12 cellular contexts compared by ENCODE assay signal in genomic region chr10:33487014-33487776, GRCh38.
DNase-seq lines count a peak whose midpoint lies in the region; ATAC-seq, FAIRE-seq and TF ChIP-seq lines count a peak whose summit lies in the region.
"Had no signal": no experiment of that assay in that cellular context is flagged by ENCODE, and none has a peak within 500 bp of the region (broad histone marks: within the 10 kb centered on the region; RNA-seq: fewer than 3 reads in every experiment).

No MANE protein-coding gene starts in this region.

- no TSS peak for BruUV-seq in endothelial cell of umbilical vein (replicated peaks; lab: Mats Ljungman, UMichigan)

- POLR2A ChIA-PET in activated CD4-positive, alpha-beta T cell treated with anti-CD3 and anti-CD28 coated beads, Interleukin-2, amount 10 ng/mL, durations not matched to agents 7 days and 5 days (lab: Charles Lee) = no interaction called here
- POLR2A ChIA-PET in endothelial cell of umbilical vein (lab: Charles Lee) = no interaction called here

- peak overlapping the region; percentile 81 for H3K27ac Mint-ChIP-seq in activated CD4-positive, alpha-beta T cell treated with anti-CD3 and anti-CD28 coated beads, Interleukin-2, amount 10 ng/mL, durations not matched to agents 7 days and 5 days
- no peak overlapping the region for H3K27ac Mint-ChIP-seq in GM23338
- H3K27ac Mint-ChIP-seq: dendritic cell treated with granulocyte-macrophage colony-stimulating factor and Interleukin-4, amounts not matched to agents 40 ng/mL and 50 ng/mL, for 4 days had no signal

- H3K4me2 ChIP-seq in endothelial cell of umbilical vein (ENCODE audit: insufficient read depth, low read length) = no peak overlapping the region
- no peak overlapping the region for H3K4me2 ChIP-seq in GM23338

- DNase-seq in activated CD4-positive, alpha-beta T cell treated with anti-CD3 and anti-CD28 coated beads, Interleukin-2, amount 10 ng/mL, durations not matched to agents 7 days and 5 days = no peak
- no peak for DNase-seq in activated CD4-positive, alpha-beta T cell treated with anti-CD3 and anti-CD28 coated beads for 1 hour
- DNase-seq in NOMO-1 (lab: John Stamatoyannopoulos, UW; ENCODE audit: unreplicated experiment in 2 of 2) (peak; percentile 17 to 24), endothelial cell of umbilical vein (ENCODE audit: low read depth, low spot score) (no peak), small intestine (peak; percentile 34), GM23338 (ENCODE audit: low spot score) (no peak), NCI-H2081 treated with DMSO at 0.1 percent for 48 hours (lab: John Stamatoyannopoulos, UW) (no peak)
- DNase-seq: activated CD4-positive, alpha-beta T cell treated with anti-CD3 and anti-CD28 coated beads, Interleukin-2, amount 50 U/mL, for 48 hours; left ventricle myocardium superior; NCI-H510A treated with DMSO at 0.1 percent for 48 hours had no signal

- ATAC-seq in GM23338 (no peak), HG02938 (IDR thresholded peaks at IDR 0.05; ENCODE audit: unreplicated experiment) (no peak)
- ATAC-seq: left ventricle myocardium superior had no signal

- H3K4me3 Mint-ChIP-seq in activated CD4-positive, alpha-beta T cell treated with anti-CD3 and anti-CD28 coated beads, Interleukin-2, amount 10 ng/mL, durations not matched to agents 7 days and 5 days = no peak overlapping the region
- no peak overlapping the region for H3K4me3 Mint-ChIP-seq in GM23338
- H3K4me3 Mint-ChIP-seq: dendritic cell treated with granulocyte-macrophage colony-stimulating factor and Interleukin-4, amounts not matched to agents 40 ng/mL and 50 ng/mL, for 4 days had no signal

- CTCF ChIA-PET in activated CD4-positive, alpha-beta T cell treated with anti-CD3 and anti-CD28 coated beads, Interleukin-2, amount 10 ng/mL, durations not matched to agents 7 days and 5 days (lab: Charles Lee) = interaction anchor here (0.9 kb wide), 1 partner anchor 25 kb away, joined by 4 read pairs; no protein-coding TSS in a partner anchor
- CTCF ChIA-PET in endothelial cell of umbilical vein (lab: Charles Lee) = interaction anchor here (0.8 to 0.9 kb wide), 2 partner anchors 150 to 152 kb away, joined by 3 to 4 read pairs; no protein-coding TSS in a partner anchor

- no peaks in the 10 kb centered on the region for H3K9me1 ChIP-seq in endothelial cell of umbilical vein (replicated peaks; ENCODE audit: control insufficient read depth, extremely low read depth, insufficient read depth, low read length)

- H3K27ac ChIP-seq in endothelial cell of umbilical vein (ENCODE audit: insufficient read depth, low read depth, low read length) (no peak overlapping the region), small intestine (ENCODE audit: low read depth in 1 of 2, low read length in 1 of 2) (no peak overlapping the region), GM23338 (ENCODE audit: low read depth) (no peak overlapping the region)

- H3K36me3 ChIP-seq in endothelial cell of umbilical vein (ENCODE audit: control insufficient read depth in 2 of 2, extremely low read depth in 1 of 2, insufficient read depth in 2 of 2, low read length in 2 of 2) (no peaks in the 10 kb centered on the region), small intestine (ENCODE audit: control insufficient read depth in 2 of 2, insufficient read depth in 2 of 2, low read length in 2 of 2) (no peaks in the 10 kb centered on the region), GM23338 (ENCODE audit: insufficient read depth) (no peaks in the 10 kb centered on the region)

- H3K4me3 ChIP-seq in endothelial cell of umbilical vein (replicated peaks in 1 of 3; ENCODE audit: insufficient read depth in 1 of 3, low read depth in 1 of 3, low read length in 3 of 3) = no peak overlapping the region
- no peak overlapping the region for H3K4me3 ChIP-seq in small intestine (ENCODE audit: low read depth in 1 of 2, low read length in 2 of 2)
- no peak overlapping the region for H3K4me3 ChIP-seq in GM23338

- no peak for TF ChIP-seq POLR2A in endothelial cell of umbilical vein (IDR thresholded peaks at IDR 0.05; ENCODE audit: low read depth, low read length)

- H3K36me3 Mint-ChIP-seq in activated CD4-positive, alpha-beta T cell treated with anti-CD3 and anti-CD28 coated beads, Interleukin-2, amount 10 ng/mL, durations not matched to agents 7 days and 5 days (ENCODE audit: low read depth) = no peaks in the 10 kb centered on the region
- H3K36me3 Mint-ChIP-seq in GM23338 (ENCODE audit: low read depth) = no peaks in the 10 kb centered on the region

- H3K27me3 ChIP-seq in endothelial cell of umbilical vein (ENCODE audit: control insufficient read depth in 2 of 2, insufficient read depth in 2 of 2, low read length in 2 of 2) (peaks cover 0 to 8% of the 10 kb centered on the region in 2 experiments), small intestine (ENCODE audit: control insufficient read depth in 2 of 2, insufficient read depth in 2 of 2, low read length in 2 of 2) (no peaks in the 10 kb centered on the region), GM23338 (ENCODE audit: insufficient read depth) (no peaks in the 10 kb centered on the region)

- H3K79me2 ChIP-seq in endothelial cell of umbilical vein (ENCODE audit: control insufficient read depth, insufficient read depth, low read length) = no peaks in the 10 kb centered on the region
- H3K79me2 ChIP-seq in GM23338 (replicated peaks; ENCODE audit: insufficient read depth) = no peaks in the 10 kb centered on the region

- dilution Hi-C loops in endothelial cell of umbilical vein (cut with MboI; ENCODE audit: extremely low pct_ligation_motif_present, low sequenced_read_pairs) = no loop called here

- H4K20me1 ChIP-seq in endothelial cell of umbilical vein (replicated peaks; ENCODE audit: control insufficient read depth, extremely low read depth, insufficient read depth, low read length) (no peaks in the 10 kb centered on the region), GM23338 (replicated peaks; ENCODE audit: insufficient read depth) (no peaks in the 10 kb centered on the region)

- no peak overlapping the region for H3K9ac ChIP-seq in endothelial cell of umbilical vein (replicated peaks; ENCODE audit: extremely low read depth, insufficient read depth, low read length)

- H3K4me1 ChIP-seq in endothelial cell of umbilical vein (ENCODE audit: control insufficient read depth, extremely low read depth, insufficient read depth, low read length) = no peaks in the 10 kb centered on the region
- H3K4me1 ChIP-seq in small intestine (ENCODE audit: control insufficient read depth in 2 of 2, insufficient read depth in 1 of 2, low read depth in 1 of 2, low read length in 1 of 2) = no peaks in the 10 kb centered on the region
- H3K4me1 ChIP-seq in GM23338 (ENCODE audit: insufficient read depth) = peaks cover 27% of the 10 kb centered on the region

- H3K9me3 Mint-ChIP-seq in activated CD4-positive, alpha-beta T cell treated with anti-CD3 and anti-CD28 coated beads, Interleukin-2, amount 10 ng/mL, durations not matched to agents 7 days and 5 days = no peaks in the 10 kb centered on the region
- peaks cover 4% of the 10 kb centered on the region; the same call in 1 of the 3 replicates for H3K9me3 Mint-ChIP-seq in GM23338
- H3K9me3 Mint-ChIP-seq: dendritic cell treated with granulocyte-macrophage colony-stimulating factor and Interleukin-4, amounts not matched to agents 40 ng/mL and 50 ng/mL, for 4 days had no signal

- peak overlapping the region; percentile 27 for H2AFZ ChIP-seq in endothelial cell of umbilical vein (ENCODE audit: low read depth, low read length)
- H2AFZ ChIP-seq in GM23338 = no peak overlapping the region

- WGBS in small intestine, 3 donors = 45 to 51% (median 49%) methylated on average over 4 of the region's 4 CpGs

- H3F3A ChIP-seq in GM23338 (replicated peaks; ENCODE audit: low read depth) = no peaks in the 10 kb centered on the region

- intact Hi-C loops in endothelial cell of umbilical vein (cut with micrococcal nuclease) = no loop called here

- H3K4me1 Mint-ChIP-seq in activated CD4-positive, alpha-beta T cell treated with anti-CD3 and anti-CD28 coated beads, Interleukin-2, amount 10 ng/mL, durations not matched to agents 7 days and 5 days = peaks cover 8% of the 10 kb centered on the region
- H3K4me1 Mint-ChIP-seq in GM23338 = peaks cover 38% of the 10 kb centered on the region

- TF ChIP-seq CTCF in endothelial cell of umbilical vein (IDR thresholded peaks at IDR 0.05; ENCODE audit: extremely low read depth in 1 of 2, insufficient read depth in 1 of 2, low read depth in 1 of 2, low read length in 2 of 2) = no peak
- no peak for TF ChIP-seq CTCF in GM23338 (conservative IDR thresholded peaks at IDR 0.05; ENCODE audit: low read depth in 2 of 2)

- FAIRE-seq in endothelial cell of umbilical vein (lab: Jason Lieb, UNC) = no peak
- no peak for FAIRE-seq in small intestine (lab: Jason Lieb, UNC)

- no peaks in the 10 kb centered on the region for H3K9me3 ChIP-seq in endothelial cell of umbilical vein (replicated peaks; ENCODE audit: control insufficient read depth, insufficient read depth, low read length)
- no peaks in the 10 kb centered on the region for H3K9me3 ChIP-seq in small intestine (ENCODE audit: control insufficient read depth, low read depth)

- H3K27me3 Mint-ChIP-seq in activated CD4-positive, alpha-beta T cell treated with anti-CD3 and anti-CD28 coated beads, Interleukin-2, amount 10 ng/mL, durations not matched to agents 7 days and 5 days = peaks cover 2% of the 10 kb centered on the region
- peaks cover 6% of the 10 kb centered on the region for H3K27me3 Mint-ChIP-seq in GM23338 (ENCODE audit: insufficient read depth, low read depth, poor library complexity)

- no peaks in the 10 kb centered on the region; the same call in 1 of the 2 replicates for H3K9me2 ChIP-seq in GM23338 (ENCODE audit: insufficient read depth)

TF ChIP-seq in endothelial cell of umbilical vein, 7 proteins besides CTCF, POLR2A, EP300 and RAD21 (continues in another document):
- TF ChIP-seq MAX (IDR thresholded peaks at IDR 0.05; ENCODE audit: insufficient read depth, insufficient read length) (no peak), EZH2 (IDR thresholded peaks at IDR 0.05; ENCODE audit: borderline replicate concordance, low read depth, low read length, severe bottlenecking) (no peak), POLR2AphosphoS5 (IDR thresholded peaks at IDR 0.05; ENCODE audit: insufficient read depth, low read depth, low read length) (no peak), GATA2 (IDR thresholded peaks at IDR 0.05; ENCODE audit: insufficient read depth, insufficient read length, low read depth, low read length) (no peak)

TF ChIP-seq in GM23338, 12 proteins besides CTCF, POLR2A, EP300 and RAD21 (continues in another document):
- TF ChIP-seq EZH2phosphoT487 (IDR thresholded peaks at IDR 0.05; ENCODE audit: unreplicated experiment) (no peak), EZH2 (IDR thresholded peaks at IDR 0.05; ENCODE audit: low read depth, unreplicated experiment) (no peak), NANOG (IDR thresholded peaks at IDR 0.05; ENCODE audit: borderline replicate concordance) (no peak), JUNB (IDR thresholded peaks at IDR 0.05; ENCODE audit: unreplicated experiment) (no peak), STAT1 (IDR thresholded peaks at IDR 0.05; ENCODE audit: unreplicated experiment) (no peak), ZNF331 (CRISPR knock-in tag; IDR thresholded peaks at IDR 0.05; ENCODE audit: low read depth) (no peak)

Comparison
In these comparisons a context has a peak if more than half of its experiments do, and no peak if none do; other contexts are left out.
1. DNase-seq: peak in NOMO-1 (2 of 2) and small intestine (single experiment); none in activated CD4-positive, alpha-beta T cell treated with anti-CD3 and anti-CD28 coated beads, Interleukin-2, amount 10 ng/mL, durations not matched to agents 7 days and 5 days (single experiment), activated CD4-positive, alpha-beta T cell treated with anti-CD3 and anti-CD28 coated beads for 1 hour (single experiment), endothelial cell of umbilical vein (single experiment), GM23338 (single experiment) and NCI-H2081 treated with DMSO at 0.1 percent for 48 hours (single experiment).